8 cellular contexts compared by ENCODE assay signal in genomic region chr2:135876066-135876711, GRCh38. TPM values are rescaled to one million over a fixed set of nuclear protein-coding genes. Genes with fewer than 3 reads are reported as not detected.
DNase-seq lines count a peak whose midpoint lies in the region; ATAC-seq and TF ChIP-seq lines count a peak whose summit lies in the region.

TSS of gene MCM6 (minus strand) at chr2:135876443. CDS start at chr2:135876365, 78 bp downstream.

- H3K36me3 ChIP-seq in heart left ventricle, result peaks cover 0 to 18% (median 10%) of the 10 kb centered on the region in 9 donors

- H3K27ac ChIP-seq in heart left ventricle, result peak within 1 kb of the TSS; percentile 21 to 87 (median 73)

- peaks cover 0 to 27% (median 14%) of the 10 kb centered on the region in 12 donors for H3K4me1 ChIP-seq in heart left ventricle

- H3K27ac Mint-ChIP-seq in activated naive CD8-positive, alpha-beta T cell treated with anti-CD3 and anti-CD28 coated beads, Interleukin-2, amount 50 U/mL, for 24 hours, result peak within 1 kb of the TSS; percentile 98
- peak within 1 kb of the TSS; percentile 88 for H3K27ac Mint-ChIP-seq in type B pancreatic cell

- TF ChIP-seq POLR2A in heart left ventricle (IDR thresholded peaks at IDR 0.05), result no peak

- H3K9me3 ChIP-seq in heart left ventricle, result no peaks in the 10 kb centered on the region

- H3K27me3 ChIP-seq in heart left ventricle, result no peaks in the 10 kb centered on the region

- ATAC-seq in HG02763 (IDR thresholded peaks at IDR 0.05; ENCODE audit: unreplicated experiment) (peak; percentile 96), heart left ventricle (peak; percentile 98 to 100 (median 99))
- peak; percentile 85 for ATAC-seq in activated naive CD8-positive, alpha-beta T cell treated with anti-CD3 and anti-CD28 coated beads, Interleukin-2, amount 50 U/mL, for 24 hours

- peak within 1 kb of the TSS; percentile 24 to 87 (median 78) for H3K4me3 ChIP-seq in heart left ventricle

- peak within 1 kb of the TSS; percentile 94 for H3K4me3 Mint-ChIP-seq in activated naive CD8-positive, alpha-beta T cell treated with anti-CD3 and anti-CD28 coated beads, Interleukin-2, amount 50 U/mL, for 24 hours
- H3K4me3 Mint-ChIP-seq in type B pancreatic cell, result peak within 1 kb of the TSS; percentile 92

- peak; percentile 88 for DNase-seq in NCI-H1417 treated with DMSO at 0.1 percent for 48 hours (lab: John Stamatoyannopoulos, UW)
- peak; percentile 97 for DNase-seq in SW480 (ENCODE audit: low spot score)
- peak; percentile 99 for DNase-seq in activated naive CD8-positive, alpha-beta T cell treated with anti-CD3 and anti-CD28 coated beads, Interleukin-2, amount 50 U/mL, for 24 hours
- peak; percentile 97 to 99 (median 98) for DNase-seq in heart left ventricle
- DNase-seq in pons (ENCODE audit: low spot score), result peak; percentile 95
- DNase-seq in type B pancreatic cell (ENCODE audit: extremely low spot score, unreplicated experiment), result peak; percentile 98

- H3K36me3 Mint-ChIP-seq in activated naive CD8-positive, alpha-beta T cell treated with anti-CD3 and anti-CD28 coated beads, Interleukin-2, amount 50 U/mL, for 24 hours (ENCODE audit: low read depth), result peaks cover 45% of the 10 kb centered on the region
- H3K36me3 Mint-ChIP-seq in type B pancreatic cell, result peaks cover 9% of the 10 kb centered on the region

- 0 to 1% (median 0%) methylated on average over 44 to 71 of the region's 71 CpGs for WGBS in heart left ventricle, 4 donors

- peaks cover 47% of the 10 kb centered on the region for H3K4me1 Mint-ChIP-seq in activated naive CD8-positive, alpha-beta T cell treated with anti-CD3 and anti-CD28 coated beads, Interleukin-2, amount 50 U/mL, for 24 hours
- peaks cover 17% of the 10 kb centered on the region for H3K4me1 Mint-ChIP-seq in type B pancreatic cell (ENCODE audit: unreplicated experiment)

- no peaks in the 10 kb centered on the region for H3K9me3 Mint-ChIP-seq in activated naive CD8-positive, alpha-beta T cell treated with anti-CD3 and anti-CD28 coated beads, Interleukin-2, amount 50 U/mL, for 24 hours
- H3K9me3 Mint-ChIP-seq in type B pancreatic cell, result no peaks in the 10 kb centered on the region

- H3K27me3 Mint-ChIP-seq in activated naive CD8-positive, alpha-beta T cell treated with anti-CD3 and anti-CD28 coated beads, Interleukin-2, amount 50 U/mL, for 24 hours, result peaks cover 3% of the 10 kb centered on the region
- H3K27me3 Mint-ChIP-seq in type B pancreatic cell, result no peaks in the 10 kb centered on the region

- peak; percentile 4 for TF ChIP-seq CTCF in GM12873 (IDR thresholded peaks at IDR 0.05; ENCODE audit: insufficient read depth, low read depth, low read length, missing control alignments)
- peak in 5 of 12 donors; percentile 6 to 44 (median 15) for TF ChIP-seq CTCF in heart left ventricle (IDR thresholded peaks at IDR 0.05)
- TF ChIP-seq CTCF in type B pancreatic cell (conservative IDR thresholded peaks at IDR 0.05), result peak; percentile 61

- intact Hi-C loops in heart left ventricle (cut with DNase I), result no loop called here

RNA-seq across cellular contexts. Expression of gene MCM6, which starts in this region (rescaled TPM):
- total RNA-seq in heart left ventricle, result 10 to 100 TPM in 1 of 9 donors, 1 to 10 TPM in 8; 2.1 to 16.1 (median 4.4) TPM
- polyA plus RNA-seq in heart left ventricle, result 1 to 10 TPM; 1.0 to 3.5 TPM
- 35.8 and 54.9 TPM in 2 replicates for total RNA-seq in type B pancreatic cell (ENCODE audit: low replicate concordance)

Comparison
In these comparisons a context has a peak if more than half of its experiments do, and no peak if none do; other contexts are left out.
1. Peak in every context shown above with its lines: DNase-seq, ATAC-seq, H3K4me3 ChIP-seq and H3K27ac ChIP-seq.